ENCODE assay signal across 9 cellular contexts in genomic region chr5:125200842-125201373, GRCh38.
DNase-seq lines count a peak whose midpoint lies in the region; ATAC-seq and TF ChIP-seq lines count a peak whose summit lies in the region.
"Had no signal": no experiment of that assay in that cellular context is flagged by ENCODE, and none has a peak within 500 bp of the region (broad histone marks: within the 10 kb centered on the region; RNA-seq: fewer than 3 reads in every experiment).

No MANE protein-coding gene starts in this region.

- peaks cover 6% of the 10 kb centered on the region for H3K4me1 Mint-ChIP-seq in activated T-helper 1 cell treated with anti-CD3 and anti-CD28 coated beads, Interleukin-12 subunit alpha, Interleukin-12 subunit beta, Interleukin-2, Interleukin-4 antibody, amounts not matched to agents 30 ng/mL and 10 ng/mL and 1 ng/mL, durations not matched to agents 14 hours and 24 hours and 36 hours (ENCODE audit: low read depth)

- 36 to 51% (median 42%) methylated on average over 7 of the region's 7 CpGs for WGBS in ovary, 3 donors

- peak overlapping the region; percentile 7 for H2AFZ ChIP-seq in DND-41 (ENCODE audit: low read depth, low read length)
- H2AFZ ChIP-seq in OCI-LY1 (ENCODE audit: low read length): peak overlapping the region; percentile 76

- H3K4me3 ChIP-seq in DND-41 (ENCODE audit: low read depth in 1 of 2, low read length in 2 of 2): no peak overlapping the region
- peak overlapping the region; percentile 58 for H3K4me3 ChIP-seq in OCI-LY1 (ENCODE audit: low read depth, low read length, poor library complexity, severe bottlenecking)
- H3K4me3 ChIP-seq in fibroblast of mammary gland (ENCODE audit: control insufficient read depth, low read depth, low read length): peak overlapping the region; percentile 22
- peak overlapping the region; percentile 12 for H3K4me3 ChIP-seq in ovary

- TF ChIP-seq CTCF in DND-41 (IDR thresholded peaks at IDR 0.05; ENCODE audit: borderline replicate concordance, extremely low read depth, low read length, poor library complexity, severe bottlenecking) (no peak), OCI-LY1 (IDR thresholded peaks at IDR 0.05; ENCODE audit: low read length) (no peak), fibroblast of mammary gland (conservative IDR thresholded peaks at IDR 0.05; ENCODE audit: control insufficient read depth, insufficient read depth, low read depth, low read length) (no peak), ovary (IDR thresholded peaks at IDR 0.05) (no peak)

- no peaks in the 10 kb centered on the region for H4K20me1 ChIP-seq in DND-41 (ENCODE audit: insufficient read depth, low read length)
- no peaks in the 10 kb centered on the region for H4K20me1 ChIP-seq in OCI-LY1 (ENCODE audit: insufficient read depth, low read length)

- peaks cover 45% of the 10 kb centered on the region for H3K4me1 ChIP-seq in DND-41 (ENCODE audit: insufficient read depth, low read length)
- peaks cover 74% of the 10 kb centered on the region for H3K4me1 ChIP-seq in OCI-LY1 (ENCODE audit: insufficient read depth, low read length, severe bottlenecking)
- H3K4me1 ChIP-seq in ovary (ENCODE audit: insufficient read depth): peaks cover 2% of the 10 kb centered on the region

- no peaks in the 10 kb centered on the region for H3K27me3 ChIP-seq in DND-41 (ENCODE audit: insufficient read depth, low read length, poor library complexity)
- no peaks in the 10 kb centered on the region for H3K27me3 ChIP-seq in OCI-LY1 (ENCODE audit: insufficient read depth, low read length)
- no peaks in the 10 kb centered on the region for H3K27me3 ChIP-seq in ovary

- H3K36me3 Mint-ChIP-seq in activated T-helper 1 cell treated with anti-CD3 and anti-CD28 coated beads, Interleukin-12 subunit alpha, Interleukin-12 subunit beta, Interleukin-2, Interleukin-4 antibody, amounts not matched to agents 30 ng/mL and 10 ng/mL and 1 ng/mL, durations not matched to agents 14 hours and 24 hours and 36 hours (ENCODE audit: low read depth): no peaks in the 10 kb centered on the region

- no peak for TF ChIP-seq EP300 in ovary (IDR thresholded peaks at IDR 0.05)

- H3K27me3 Mint-ChIP-seq in activated T-helper 1 cell treated with anti-CD3 and anti-CD28 coated beads, Interleukin-12 subunit alpha, Interleukin-12 subunit beta, Interleukin-2, Interleukin-4 antibody, amounts not matched to agents 30 ng/mL and 10 ng/mL and 1 ng/mL, durations not matched to agents 14 hours and 24 hours and 36 hours (ENCODE audit: insufficient read depth): no peaks in the 10 kb centered on the region

- H3K9ac ChIP-seq in DND-41 (ENCODE audit: low read depth, low read length) (no peak overlapping the region), OCI-LY1 (ENCODE audit: low read length) (peak overlapping the region; percentile 76)

- H3K36me3 ChIP-seq in DND-41 (ENCODE audit: insufficient read depth, low read length) (no peaks in the 10 kb centered on the region), OCI-LY1 (ENCODE audit: insufficient read depth, low read length) (no peaks in the 10 kb centered on the region), ovary (no peaks in the 10 kb centered on the region)

- H3K9me3 ChIP-seq in DND-41 (ENCODE audit: insufficient read depth, low read length, severe bottlenecking) (peaks cover 3% of the 10 kb centered on the region), OCI-LY1 (ENCODE audit: low read length) (no peaks in the 10 kb centered on the region), ovary (no peaks in the 10 kb centered on the region)

- no peak for DNase-seq in DND-41
- DNase-seq in fibroblast of mammary gland (ENCODE audit: low read depth): no peak
- DNase-seq in ovary: no peak
- no peak for DNase-seq in activated CD4-positive, alpha-beta T cell treated with anti-CD3 and anti-CD28 coated beads, Interleukin-2, amount 50 U/mL, for 4 hours
- DNase-seq in activated T-helper 1 cell treated with anti-CD3 and anti-CD28 coated beads, Interleukin-12 subunit alpha, Interleukin-12 subunit beta, Interleukin-2, Interleukin-4 antibody, amounts not matched to agents 30 ng/mL and 10 ng/mL and 1 ng/mL, durations not matched to agents 14 hours and 24 hours and 36 hours (ENCODE audit: low spot score): no peak
- DNase-seq: T-helper 9 cell had no signal

- intact Hi-C loops in ovary (cut with DNase I): no loop called here
- intact Hi-C loops in activated T-helper 1 cell treated with anti-CD3 and anti-CD28 coated beads, Interleukin-12 subunit alpha, Interleukin-12 subunit beta, Interleukin-2, Interleukin-4 antibody, amounts not matched to agents 30 ng/mL and 10 ng/mL and 1 ng/mL, durations not matched to agents 14 hours and 24 hours and 36 hours (cut with micrococcal nuclease): no loop called here

- 0 out of 2 replicates have a peak, but pooled peaks cover 5% of the 10 kb centered on the region for H3F3A ChIP-seq in OCI-LY1 (ENCODE audit: insufficient read depth, low read length)

- H3K27ac Mint-ChIP-seq in activated T-helper 1 cell treated with anti-CD3 and anti-CD28 coated beads, Interleukin-12 subunit alpha, Interleukin-12 subunit beta, Interleukin-2, Interleukin-4 antibody, amounts not matched to agents 30 ng/mL and 10 ng/mL and 1 ng/mL, durations not matched to agents 14 hours and 24 hours and 36 hours: no peak overlapping the region

- ATAC-seq in DND-41 (ENCODE audit: insufficient read depth, low read depth) (no peak), HG03442 (IDR thresholded peaks at IDR 0.05; ENCODE audit: unreplicated experiment) (no peak), GM18505 (IDR thresholded peaks at IDR 0.05; ENCODE audit: unreplicated experiment) (no peak)

- H3K4me3 Mint-ChIP-seq in activated T-helper 1 cell treated with anti-CD3 and anti-CD28 coated beads, Interleukin-12 subunit alpha, Interleukin-12 subunit beta, Interleukin-2, Interleukin-4 antibody, amounts not matched to agents 30 ng/mL and 10 ng/mL and 1 ng/mL, durations not matched to agents 14 hours and 24 hours and 36 hours: no peak overlapping the region

- H3K9me2 ChIP-seq in OCI-LY1 (ENCODE audit: low read depth, low read length): no peaks in the 10 kb centered on the region

- H3K4me2 ChIP-seq in DND-41 (ENCODE audit: insufficient read depth, low read length) (no peak overlapping the region), OCI-LY1 (ENCODE audit: low read length) (peak overlapping the region; percentile 96)

- H3K27ac ChIP-seq in DND-41 (ENCODE audit: low read length) (no peak overlapping the region; the same call in 1 of the 2 replicates), OCI-LY1 (ENCODE audit: low read depth, low read length, poor library complexity, severe bottlenecking) (peak overlapping the region; percentile 88), ovary (no peak overlapping the region)

- H3K79me2 ChIP-seq in DND-41 (ENCODE audit: insufficient read depth, low read length) (no peaks in the 10 kb centered on the region), OCI-LY1 (ENCODE audit: insufficient read depth, low read length) (no peaks in the 10 kb centered on the region)

- TF ChIP-seq POLR2A in ovary (IDR thresholded peaks at IDR 0.05): no peak
- no peak for TF ChIP-seq POLR2A in GM18505 (IDR thresholded peaks at IDR 0.05; ENCODE audit: borderline replicate concordance, extremely low read depth, insufficient read depth, insufficient read length)

- peaks cover 4% of the 10 kb centered on the region for H3K9me3 Mint-ChIP-seq in activated T-helper 1 cell treated with anti-CD3 and anti-CD28 coated beads, Interleukin-12 subunit alpha, Interleukin-12 subunit beta, Interleukin-2, Interleukin-4 antibody, amounts not matched to agents 30 ng/mL and 10 ng/mL and 1 ng/mL, durations not matched to agents 14 hours and 24 hours and 36 hours

Comparison
In these comparisons a context has a peak if more than half of its experiments do, and no peak if none do; other contexts are left out.
1. H3K4me3 ChIP-seq: peak in OCI-LY1 (single experiment), fibroblast of mammary gland (single experiment) and ovary (single experiment); none in DND-41 (0 of 2).